35 cellular contexts compared by ENCODE assay signal in genomic region chr17:48451489-48451888, GRCh38. TPM values are rescaled to one million over a fixed set of nuclear protein-coding genes. Genes with fewer than 3 reads are reported as not detected.
DNase-seq lines count a peak whose midpoint lies in the region; ATAC-seq, FAIRE-seq and TF ChIP-seq lines count a peak whose summit lies in the region.
"Had no signal": no experiment of that assay in that cellular context is flagged by ENCODE, and none has a peak within 500 bp of the region (broad histone marks: within the 10 kb centered on the region; RNA-seq: fewer than 3 reads in every experiment).

No MANE protein-coding gene starts in this region.

- H3K27me3 Mint-ChIP-seq in activated CD8-positive, alpha-beta memory T cell treated with anti-CD3 and anti-CD28 coated beads, Interleukin-2, amount 10 ng/mL, durations not matched to agents 7 days and 5 days: no peaks in the 10 kb centered on the region
- no peaks in the 10 kb centered on the region for H3K27me3 Mint-ChIP-seq in T-cell
- no peaks in the 10 kb centered on the region for H3K27me3 Mint-ChIP-seq in natural killer cell (ENCODE audit: low read depth in 2 of 2)
- H3K27me3 Mint-ChIP-seq: activated B cell treated with CpG ODN at 0.5 μM for 24 hours had no signal

- no peaks in the 10 kb centered on the region for H3K36me3 ChIP-seq in right lobe of liver
- H3K36me3 ChIP-seq: ovary had no signal

- DNase-seq in activated CD8-positive, alpha-beta memory T cell treated with anti-CD3 and anti-CD28 coated beads, Interleukin-2, amount 10 ng/mL, durations not matched to agents 7 days and 5 days: no peak
- no peak for DNase-seq in activated CD8-positive, alpha-beta memory T cell treated with anti-CD3 and anti-CD28 coated beads, Interleukin-2, amount 50 U/mL, for 4 hours
- DNase-seq in GM12892 (ENCODE audit: insufficient read length) (no peak), T-cell (no peak), natural killer cell (no peak), Kasumi-1 (lab: John Stamatoyannopoulos, UW) (no peak), middle frontal gyrus (ENCODE audit: extremely low spot score, low spot score) (no peak), right lobe of liver (no peak)
- DNase-seq: activated B cell treated with CpG ODN at 0.5 μM for 24 hours; activated T-cell treated with anti-CD3 and anti-CD28 coated beads, Interleukin-2, amount 50 U/mL, for 1 hour; anterior cingulate cortex; COR-L47; DMS79 treated with DMSO at 0.1 percent for 48 hours; effector memory CD4-positive, alpha-beta T cell; erythroblast; GF-D8; glutamatergic neuron; left ventricle myocardium superior; NCI-H1092; NCI-H187 treated with DMSO at 0.1 percent for 48 hours; NCI-H2171 treated with DMSO at 0.1 percent for 48 hours; NCI-H524 treated with DMSO at 0.1 percent for 48 hours; ovary; SHP77; stimulated activated CD4-positive, alpha-beta T cell treated with anti-CD3 and anti-CD28 coated beads, Interleukin-2, amount 100 ng/mL, for 24 hours; trophoblast cell had no signal

- no peak for TF ChIP-seq CTCF in natural killer cell (IDR thresholded peaks at IDR 0.05)
- no peak for TF ChIP-seq CTCF in right lobe of liver (IDR thresholded peaks at IDR 0.05)

- peak; percentile 74 for FAIRE-seq in GM12892 (lab: Jason Lieb, UNC)
- FAIRE-seq: bronchial epithelial cell, HepG2, keratinocyte had no signal

- CTCF ChIA-PET in activated CD8-positive, alpha-beta memory T cell treated with anti-CD3 and anti-CD28 coated beads, Interleukin-2, amount 10 ng/mL, durations not matched to agents 7 days and 5 days (lab: Charles Lee): interaction anchor here (1.0 to 8.8 kb wide), 4 partner anchors 9 to 167 kb away, joined by 3 to 145 read pairs (median 4); no protein-coding TSS in a partner anchor
- CTCF ChIA-PET in T-cell (lab: Charles Lee): interaction anchor here in 1 of 2 donors (0.5 to 3.0 kb wide), 7 partner anchors 12 to 1645 kb away, joined by 3 to 14 read pairs (median 3); no protein-coding TSS in a partner anchor

- TF ChIP-seq POLR2A in GM12892 (IDR thresholded peaks at IDR 0.05; ENCODE audit: low read depth, low read length) (no peak), right lobe of liver (IDR thresholded peaks at IDR 0.05) (no peak)

- no peak overlapping the region for H3K4me3 Mint-ChIP-seq in activated CD8-positive, alpha-beta memory T cell treated with anti-CD3 and anti-CD28 coated beads, Interleukin-2, amount 10 ng/mL, durations not matched to agents 7 days and 5 days
- H3K4me3 Mint-ChIP-seq in T-cell (peak overlapping the region in 1 of 3 donors; percentile 37), natural killer cell (peak overlapping the region; percentile 40)
- H3K4me3 Mint-ChIP-seq: activated B cell treated with CpG ODN at 0.5 μM for 24 hours, B cell, GM23338, mesothelial cell of epicardium had no signal

- H3K9me3 Mint-ChIP-seq in activated CD8-positive, alpha-beta memory T cell treated with anti-CD3 and anti-CD28 coated beads, Interleukin-2, amount 10 ng/mL, durations not matched to agents 7 days and 5 days (ENCODE audit: low read depth): no peaks in the 10 kb centered on the region
- H3K9me3 Mint-ChIP-seq in T-cell (no peaks in the 10 kb centered on the region), natural killer cell (no peaks in the 10 kb centered on the region)
- H3K9me3 Mint-ChIP-seq: activated B cell treated with CpG ODN at 0.5 μM for 24 hours had no signal

- peaks cover 54% of the 10 kb centered on the region for H3K4me1 Mint-ChIP-seq in activated CD8-positive, alpha-beta memory T cell treated with anti-CD3 and anti-CD28 coated beads, Interleukin-2, amount 10 ng/mL, durations not matched to agents 7 days and 5 days
- H3K4me1 Mint-ChIP-seq in T-cell: peaks cover 68 to 77% (median 70%) of the 10 kb centered on the region in 3 donors
- peaks cover 52% of the 10 kb centered on the region in 2 donors for H3K4me1 Mint-ChIP-seq in natural killer cell

- intact Hi-C loops in natural killer cell (cut with micrococcal nuclease): no loop called here
- intact Hi-C loops in right lobe of liver (cut with DNase I): no loop called here

- 40% methylated on average over 2 of the region's 2 CpGs for WGBS in right lobe of liver (ENCODE audit: insufficient coverage, low coverage, low lambda C conversion rate, missing lambda C conversion rate)

- no peaks in the 10 kb centered on the region for H3K4me1 ChIP-seq in right lobe of liver

- no peak overlapping the region for H3K4me3 ChIP-seq in right lobe of liver
- H3K4me3 ChIP-seq: coronary artery, GM23338, ovary, smooth muscle cell had no signal

- POLR2A ChIA-PET in T-cell (lab: Charles Lee): interaction anchor here in 1 of 2 donors (0.5 to 0.6 kb wide), 5 partner anchors 14 to 1245 kb away, joined by 3 to 6 read pairs (median 5); no protein-coding TSS in a partner anchor

- peaks cover 14% of the 10 kb centered on the region for H3K36me3 Mint-ChIP-seq in activated CD8-positive, alpha-beta memory T cell treated with anti-CD3 and anti-CD28 coated beads, Interleukin-2, amount 10 ng/mL, durations not matched to agents 7 days and 5 days
- peaks cover 3% of the 10 kb centered on the region for H3K36me3 Mint-ChIP-seq in T-cell
- no peaks in the 10 kb centered on the region for H3K36me3 Mint-ChIP-seq in natural killer cell
- H3K36me3 Mint-ChIP-seq: mesothelial cell of epicardium had no signal

- no peaks in the 10 kb centered on the region for H3K9me3 ChIP-seq in right lobe of liver

- no peak overlapping the region for H3K27ac ChIP-seq in right lobe of liver
- H3K27ac ChIP-seq: coronary artery, ovary had no signal

- H3K27ac Mint-ChIP-seq in activated CD8-positive, alpha-beta memory T cell treated with anti-CD3 and anti-CD28 coated beads, Interleukin-2, amount 10 ng/mL, durations not matched to agents 7 days and 5 days: peak overlapping the region; percentile 69
- H3K27ac Mint-ChIP-seq in T-cell: peak overlapping the region; percentile 23 to 49
- peak overlapping the region in 1 of 2 donors; percentile 48 for H3K27ac Mint-ChIP-seq in natural killer cell
- H3K27ac Mint-ChIP-seq: B cell, GM23338, mesothelial cell of epicardium had no signal

- no peak for ATAC-seq in activated CD8-positive, alpha-beta memory T cell treated with anti-CD3 and anti-CD28 coated beads, Interleukin-2, amount 10 ng/mL, durations not matched to agents 7 days and 5 days
- ATAC-seq in T-cell (replicated peaks in 1 of 4): no peak
- no peak for ATAC-seq in natural killer cell
- ATAC-seq in right lobe of liver: no peak
- ATAC-seq: GM23338, HepG2, left ventricle myocardium superior had no signal

- H3K27me3 ChIP-seq in right lobe of liver: no peaks in the 10 kb centered on the region
- H3K27me3 ChIP-seq: ovary had no signal

RNA-seq across cellular contexts. Expression of gene SKAP1, which starts 21.5 kb away (rescaled TPM):
- 10 to 100 TPM; 75.5 to 91.4 TPM for total RNA-seq in activated CD8-positive, alpha-beta memory T cell treated with anti-CD3 and anti-CD28 coated beads, Interleukin-2, amount 10 ng/mL, durations not matched to agents 7 days and 5 days
- polyA plus RNA-seq in GM12892 (2012; ENCODE audit: missing spikeins): 59.0 TPM
- total RNA-seq in T-cell (100 to 1,000 TPM in 2 of 5 donors, 10 to 100 TPM in 3; 71.5 to 142 (median 80.4) TPM), natural killer cell (100 to 1,000 TPM; 168 to 227 (median 190) TPM), right lobe of liver (10 to 100 TPM in 4 of 6 experiments, 1 to 10 TPM in 2; 4.5 to 51.0 (median 17.5) TPM)
- total RNA-seq: A673, bronchial epithelial cell, GM23338, HepG2, smooth muscle cell had no signal
- polyA plus RNA-seq: keratinocyte, smooth muscle cell had no signal
